ENCODE assay signal across 1 cellular context in genomic region chr18:657998-658946, GRCh38.
A peak's percentile ranks its signal among the peaks of the same experiment; 100 is the strongest.
TF ChIP-seq lines count a peak whose summit lies in the region.

No MANE protein-coding gene starts in this region.

TF ChIP-seq in GM12878, 131 proteins besides CTCF, POLR2A, EP300 and RAD21 (continued from another document):
- TF ChIP-seq PBX3 (IDR thresholded peaks at IDR 0.05; ENCODE audit: insufficient replicate concordance, low read depth, low read length), result peak; percentile 67
- TF ChIP-seq RBBP5 (conservative IDR thresholded peaks at IDR 0.05), result no peak
- peak; percentile 35; the same call in 1 of the 3 replicates for TF ChIP-seq POU2F2 (IDR thresholded peaks at IDR 0.05; ENCODE audit: borderline replicate concordance, low read depth, low read length)
- peak; percentile 62 for TF ChIP-seq BACH1 (IDR thresholded peaks at IDR 0.05; ENCODE audit: borderline replicate concordance)
- peak; percentile 97 for TF ChIP-seq KLF5 (IDR thresholded peaks at IDR 0.05; ENCODE audit: partially characterized antibody)
- TF ChIP-seq NKRF (conservative IDR thresholded peaks at IDR 0.05), result peak; percentile 92
- no peak for TF ChIP-seq RELA (IDR thresholded peaks at IDR 0.05; ENCODE audit: borderline replicate concordance, partially characterized antibody)
- TF ChIP-seq GATAD2B (conservative IDR thresholded peaks at IDR 0.05; ENCODE audit: low read depth), result peak; percentile 25; the same call in 1 of the 2 replicates
- TF ChIP-seq SUZ12 (IDR thresholded peaks at IDR 0.05; ENCODE audit: unreplicated experiment), result no peak
- TF ChIP-seq CREB1 (IDR thresholded peaks at IDR 0.05; ENCODE audit: low read depth), result peak; percentile 70
- TF ChIP-seq SIX5 (IDR thresholded peaks at IDR 0.05; ENCODE audit: low read depth, low read length, severe bottlenecking), result peak; percentile 2
- TF ChIP-seq NBN (IDR thresholded peaks at IDR 0.05), result 0 out of 2 replicates have a peak, but pooled peaks have one; percentile 18
- TF ChIP-seq RB1 (IDR thresholded peaks at IDR 0.05; ENCODE audit: borderline replicate concordance), result 0 out of 2 replicates have a peak, but pooled peaks have one; percentile 17
- TF ChIP-seq SIN3A (IDR thresholded peaks at IDR 0.05; ENCODE audit: low read depth, low read length), result peak; percentile 91; the same call in 1 of the 2 replicates
- no peak for TF ChIP-seq CUX1 (IDR thresholded peaks at IDR 0.05; ENCODE audit: insufficient replicate concordance, low read depth, low read length)
- no peak for TF ChIP-seq EED (IDR thresholded peaks at IDR 0.05; ENCODE audit: low read depth)
- TF ChIP-seq IRF3 (IDR thresholded peaks at IDR 0.05), result no peak
- 0 out of 2 replicates have a peak, but pooled peaks have one; percentile 29 for TF ChIP-seq HDGF (IDR thresholded peaks at IDR 0.05)
- TF ChIP-seq SREBF1 (IDR thresholded peaks at IDR 0.05; ENCODE audit: low read length), result peak; percentile 53; the same call in 1 of the 2 replicates
- peak; percentile 82; the same call in 1 of the 2 replicates for TF ChIP-seq JUND (IDR thresholded peaks at IDR 0.05; ENCODE audit: low read depth, low read length)
- TF ChIP-seq NFYA (IDR thresholded peaks at IDR 0.05; ENCODE audit: borderline replicate concordance, low read depth, low read length), result no peak
- TF ChIP-seq ATF7 (IDR thresholded peaks at IDR 0.05; ENCODE audit: low read depth), result peak; percentile 86
- TF ChIP-seq SMARCA5 (IDR thresholded peaks at IDR 0.05), result no peak
- TF ChIP-seq BCLAF1 (IDR thresholded peaks at IDR 0.05), result peak; percentile 85
- peak; percentile 93 for TF ChIP-seq NR2F1 (conservative IDR thresholded peaks at IDR 0.05)
- TF ChIP-seq ZNF207 (IDR thresholded peaks at IDR 0.05; ENCODE audit: borderline replicate concordance), result no peak
- no peak for TF ChIP-seq HCFC1 (IDR thresholded peaks at IDR 0.05; ENCODE audit: low read length)
- no peak for TF ChIP-seq MTA2 (IDR thresholded peaks at IDR 0.05; ENCODE audit: low read depth)
